In genomic region chrX:120378570-120378969, GRCh38 we compare ENCODE assay signal across 37 cellular contexts. TPM values are rescaled to one million over a fixed set of nuclear protein-coding genes. Genes with fewer than 3 reads are reported as not detected.
"Had no signal": no experiment of that assay in that cellular context is flagged by ENCODE, and none has a peak within 500 bp of the region (broad histone marks: within the 10 kb centered on the region; RNA-seq: fewer than 3 reads in every experiment).

No MANE protein-coding gene starts in this region.

- H3K36me3 ChIP-seq: MG63 had no signal

- H3K9me3 ChIP-seq: MG63 had no signal

- H3K4me2 ChIP-seq: KMS-11 had no signal

- H3K4me3 ChIP-seq: MG63 had no signal

- H3K9ac ChIP-seq: KMS-11 had no signal

- H3K27me3 ChIP-seq: MG63 had no signal

- H3K27ac ChIP-seq: KMS-11 had no signal

- DNase-seq: Kasumi-1, KG1, MG63, MM.1S, MV-4-11, NCI-H1048, NCI-H1092, NCI-H1105, NCI-H1417 treated with DMSO at 0.1 percent for 48 hours, NCI-H1436, NCI-H146, NCI-H1694, NCI-H1694 treated with DMSO at 0.1 percent for 48 hours, NCI-H187, NCI-H187 treated with DMSO at 0.1 percent for 48 hours, NCI-H1930, NCI-H2029, NCI-H2029 treated with DMSO at 0.1 percent for 48 hours, NCI-H2081, NCI-H2081 treated with DMSO at 0.1 percent for 48 hours, NCI-H2107, NCI-H2171, NCI-H2171 treated with DMSO at 0.1 percent for 48 hours, NCI-H2227 treated with DMSO at 0.1 percent for 48 hours, NCI-H226, NCI-H345, NCI-H446, NCI-H446 treated with DMSO at 0.1 percent for 48 hours, NCI-H510A, NCI-H510A treated with DMSO at 0.1 percent for 48 hours, NCI-H524, NCI-H524 treated with DMSO at 0.1 percent for 48 hours had no signal

RNA-seq across cellular contexts. Expression of gene ATP1B4, which starts 16.7 kb away (rescaled TPM):
- total RNA-seq: LHCN-M2, M059J, MCF 10A, NCI-H460 had no signal
